Comparison of ENCODE assay signal across 7 cellular contexts in the genomic region with DNA sequence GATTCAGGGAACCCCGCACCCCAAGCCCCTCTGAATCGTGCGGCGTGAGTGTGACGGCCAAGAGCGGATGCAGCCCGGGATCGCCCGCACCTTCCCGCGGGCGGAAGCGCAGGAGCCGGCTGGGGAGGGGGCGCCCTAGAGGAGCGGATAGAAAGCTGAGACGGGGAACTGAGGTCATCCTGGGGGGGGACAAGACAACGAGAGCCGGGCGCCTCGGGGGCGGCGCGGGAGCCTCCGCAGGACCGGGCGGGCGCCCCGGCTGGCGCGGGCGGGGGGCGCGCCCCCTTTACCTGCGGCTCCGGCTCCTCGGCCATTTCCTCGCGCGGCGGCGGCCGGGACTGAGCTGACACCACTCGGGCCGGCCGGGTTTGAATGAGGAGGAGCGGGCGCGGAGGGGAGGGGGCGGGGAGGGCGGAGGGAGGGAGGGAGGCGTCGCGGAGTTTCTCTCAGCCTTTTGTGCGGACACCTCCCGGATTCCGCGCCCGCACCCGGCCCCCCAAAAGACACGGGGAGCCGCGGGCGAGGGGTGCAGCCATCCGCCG. TPM values are rescaled to one million over a fixed set of nuclear protein-coding genes. Genes with fewer than 3 reads are reported as not detected.
DNase-seq lines count a peak whose midpoint lies in the region; ATAC-seq and TF ChIP-seq lines count a peak whose summit lies in the region.
"Not testable (repeated sequence)": the region's sequence is repeated elsewhere in the genome, so short reads cannot be mapped to it uniquely, and the experiment has no call there.

A gene (minus strand): TSS at position 374 of the 542 bp plus-strand sequence. CDS start 11,013 bp downstream, outside the sequence.

- H3K9me3 Mint-ChIP-seq in central memory CD8-positive, alpha-beta T cell; immature natural killer cell: not testable (repeated sequence)

- peak; percentile 19 for ATAC-seq in HG03064 (IDR thresholded peaks at IDR 0.05; ENCODE audit: low read depth, unreplicated experiment)
- ATAC-seq in central memory CD8-positive, alpha-beta T cell (replicated peaks; ENCODE audit: extremely low read depth, poor library complexity, severe bottlenecking), result peak; percentile 36

- not testable (repeated sequence) for H3K27me3 Mint-ChIP-seq in central memory CD8-positive, alpha-beta T cell
- H3K27me3 Mint-ChIP-seq in immature natural killer cell (ENCODE audit: low read depth in 3 of 3), result peaks cover 7 to 15% (median 11%) of the 10 kb centered on the region in 3 donors

- peak within 1 kb of the TSS; percentile 79 for H3K27ac Mint-ChIP-seq in central memory CD8-positive, alpha-beta T cell (ENCODE audit: low read depth)
- H3K27ac Mint-ChIP-seq in immature natural killer cell, result peak within 1 kb of the TSS; percentile 89 to 98 (median 94)

- peak within 1 kb of the TSS; percentile 71 for H3K4me3 ChIP-seq in retinal pigment epithelial cell (ENCODE audit: low read length)

- not testable (repeated sequence) for TF ChIP-seq CTCF in retinal pigment epithelial cell (conservative IDR thresholded peaks at IDR 0.05; ENCODE audit: low read depth, low read length)

- peak within 1 kb of the TSS; percentile 76 for H3K4me3 Mint-ChIP-seq in central memory CD8-positive, alpha-beta T cell
- H3K4me3 Mint-ChIP-seq in immature natural killer cell, result peak within 1 kb of the TSS; percentile 90 to 98 (median 96)

- peaks cover 31% of the 10 kb centered on the region for H3K4me1 Mint-ChIP-seq in central memory CD8-positive, alpha-beta T cell
- H3K4me1 Mint-ChIP-seq in immature natural killer cell, result peaks cover 49 to 72% of the 10 kb centered on the region in 2 donors

- DNase-seq in NCI-H524 (lab: John Stamatoyannopoulos, UW), result peak; percentile 35 to 62
- DNase-seq in activated CD4-positive, alpha-beta T cell treated with anti-CD3 and anti-CD28 coated beads, Interleukin-2, amount 50 U/mL, for 1 hour, result peak; percentile 58
- DNase-seq in central memory CD8-positive, alpha-beta T cell (ENCODE audit: low spot score in 2 of 2), result peak in 1 of 2 donors; percentile 57
- peak; percentile 66 to 74 (median 70) for DNase-seq in immature natural killer cell
- not testable (repeated sequence) for DNase-seq in retinal pigment epithelial cell (ENCODE audit: low read depth)

- TF ChIP-seq POLR2A in GM18951 (IDR thresholded peaks at IDR 0.05; ENCODE audit: extremely low read depth, insufficient read depth, insufficient read length), result peak; percentile 46

- in situ Hi-C loops in GM18951 (cut with MboI; ENCODE audit: low sequenced_read_pairs, unreplicated experiment), result not testable (repeated sequence)

- H3K36me3 Mint-ChIP-seq in central memory CD8-positive, alpha-beta T cell (ENCODE audit: insufficient read depth), result peaks cover 14% of the 10 kb centered on the region
- not testable (repeated sequence) for H3K36me3 Mint-ChIP-seq in immature natural killer cell

RNA-seq across cellular contexts. Expression of the gene that starts here (rescaled TPM):
- polyA plus RNA-seq in immature natural killer cell, result 10 to 100 TPM in 2 of 3 donors, 1 to 10 TPM in 1; 10.0 to 33.5 (median 16.2) TPM
